23 cellular contexts compared by ENCODE assay signal in the genomic region with DNA sequence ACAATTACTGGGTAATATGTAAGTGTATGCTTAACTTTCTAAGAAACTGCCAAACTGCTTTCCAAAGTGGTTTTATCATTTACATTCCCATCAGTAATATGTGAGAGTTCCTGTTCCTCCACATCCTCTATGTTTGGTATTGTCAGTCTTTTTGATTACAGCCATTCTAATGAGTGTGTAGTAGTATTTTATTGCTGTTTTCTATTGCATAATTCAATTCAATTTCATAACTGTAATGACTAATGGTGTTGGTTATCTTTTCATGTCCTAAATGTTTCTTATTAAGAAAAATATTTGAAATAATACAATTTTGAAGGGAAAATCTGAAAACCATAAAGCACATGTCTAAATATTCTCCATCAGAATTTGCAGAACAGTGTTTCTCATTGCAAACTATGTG.
DNase-seq lines count a peak whose midpoint lies in the region; ATAC-seq and TF ChIP-seq lines count a peak whose summit lies in the region.
"Had no signal": no experiment of that assay in that cellular context is flagged by ENCODE, and none has a peak within 500 bp of the region (broad histone marks: within the 10 kb centered on the region; RNA-seq: fewer than 3 reads in every experiment).

No MANE protein-coding gene starts in this region.

- dilution Hi-C loops in mammary epithelial cell (cut with HindIII; ENCODE audit: low sequenced_read_pairs): no loop called here

- H3K4me1 Mint-ChIP-seq in activated CD8-positive, alpha-beta T cell treated with anti-CD3 and anti-CD28 coated beads for 36 hours (ENCODE audit: low read depth): peaks cover 80% of the 10 kb centered on the region
- H3K4me1 Mint-ChIP-seq in activated CD8-positive, alpha-beta T cell treated with anti-CD3 and anti-CD28 coated beads, Interleukin-2, amount 10 ng/mL, durations not matched to agents 7 days and 5 days (ENCODE audit: low read depth): peaks cover 90% of the 10 kb centered on the region
- peaks cover 98% of the 10 kb centered on the region for H3K4me1 Mint-ChIP-seq in activated T-helper 1 cell treated with anti-CD3 and anti-CD28 coated beads, Interleukin-12 subunit alpha, Interleukin-12 subunit beta, Interleukin-2, Interleukin-4 antibody, amounts not matched to agents 30 ng/mL and 10 ng/mL and 1 ng/mL, durations not matched to agents 14 hours and 24 hours and 36 hours (ENCODE audit: low read depth)

- no peaks in the 10 kb centered on the region for H4K20me1 ChIP-seq in KMS-11 (ENCODE audit: insufficient read depth)
- no peaks in the 10 kb centered on the region for H4K20me1 ChIP-seq in mammary epithelial cell (ENCODE audit: insufficient read depth, low read length)

- no peak for ATAC-seq in activated CD8-positive, alpha-beta T cell treated with anti-CD3 and anti-CD28 coated beads for 36 hours
- ATAC-seq in activated CD8-positive, alpha-beta T cell treated with anti-CD3 and anti-CD28 coated beads, Interleukin-2, amount 10 ng/mL, durations not matched to agents 7 days and 5 days: no peak
- no peak for ATAC-seq in Right ventricle myocardium superior (ENCODE audit: poor library complexity)
- ATAC-seq: Panc1 had no signal

- H3K27me3 ChIP-seq in KMS-11 (ENCODE audit: insufficient read depth, low read depth) (no peaks in the 10 kb centered on the region), mammary epithelial cell (ENCODE audit: insufficient read depth, low read length) (no peaks in the 10 kb centered on the region)
- H3K27me3 ChIP-seq: MG63 had no signal

- BruUV-seq in mammary epithelial cell (replicated peaks; lab: Mats Ljungman, UMichigan): no TSS peak

- H3K36me3 Mint-ChIP-seq in activated CD8-positive, alpha-beta T cell treated with anti-CD3 and anti-CD28 coated beads for 36 hours (ENCODE audit: low read depth): no peaks in the 10 kb centered on the region
- H3K36me3 Mint-ChIP-seq in activated CD8-positive, alpha-beta T cell treated with anti-CD3 and anti-CD28 coated beads, Interleukin-2, amount 10 ng/mL, durations not matched to agents 7 days and 5 days (ENCODE audit: low read depth): no peaks in the 10 kb centered on the region
- peaks cover 7% of the 10 kb centered on the region for H3K36me3 Mint-ChIP-seq in activated T-helper 1 cell treated with anti-CD3 and anti-CD28 coated beads, Interleukin-12 subunit alpha, Interleukin-12 subunit beta, Interleukin-2, Interleukin-4 antibody, amounts not matched to agents 30 ng/mL and 10 ng/mL and 1 ng/mL, durations not matched to agents 14 hours and 24 hours and 36 hours (ENCODE audit: low read depth)

- H3K4me3 Mint-ChIP-seq in activated CD8-positive, alpha-beta T cell treated with anti-CD3 and anti-CD28 coated beads for 36 hours: no peak overlapping the region
- H3K4me3 Mint-ChIP-seq in activated CD8-positive, alpha-beta T cell treated with anti-CD3 and anti-CD28 coated beads, Interleukin-2, amount 10 ng/mL, durations not matched to agents 7 days and 5 days: no peak overlapping the region
- no peak overlapping the region for H3K4me3 Mint-ChIP-seq in activated T-helper 1 cell treated with anti-CD3 and anti-CD28 coated beads, Interleukin-12 subunit alpha, Interleukin-12 subunit beta, Interleukin-2, Interleukin-4 antibody, amounts not matched to agents 30 ng/mL and 10 ng/mL and 1 ng/mL, durations not matched to agents 14 hours and 24 hours and 36 hours
- H3K4me3 Mint-ChIP-seq: CD4-positive, alpha-beta T cell; H9 had no signal

- in situ Hi-C loops in mammary epithelial cell (cut with MboI; ENCODE audit: low sequenced_read_pairs in 2 of 2): no loop called here

- no peaks in the 10 kb centered on the region for H3K79me2 ChIP-seq in KMS-11 (ENCODE audit: insufficient read depth, low read depth)
- no peaks in the 10 kb centered on the region for H3K79me2 ChIP-seq in mammary epithelial cell (ENCODE audit: insufficient read depth, low read length)

- no peak overlapping the region for H3K4me3 ChIP-seq in KMS-11 (IDR thresholded peaks at IDR 0.05; ENCODE audit: insufficient read depth, low read depth, low read length)
- H3K4me3 ChIP-seq in mammary epithelial cell (replicated peaks in 1 of 3; ENCODE audit: insufficient read depth in 1 of 3, low read depth in 2 of 3, low read length in 3 of 3): no peak overlapping the region
- H3K4me3 ChIP-seq: MG63 had no signal

- H3K4me2 ChIP-seq in KMS-11 (peak overlapping the region; percentile 36; the same call in 1 of the 2 replicates), mammary epithelial cell (ENCODE audit: insufficient read depth, low read depth, low read length) (no peak overlapping the region)

- H3K27ac ChIP-seq in KMS-11: peak overlapping the region; percentile 98; the same call in 1 of the 2 replicates
- no peak overlapping the region for H3K27ac ChIP-seq in mammary epithelial cell (ENCODE audit: insufficient read depth, low read depth, low read length)

- H3K27me3 Mint-ChIP-seq in activated CD8-positive, alpha-beta T cell treated with anti-CD3 and anti-CD28 coated beads for 36 hours: no peaks in the 10 kb centered on the region
- peaks cover 3% of the 10 kb centered on the region for H3K27me3 Mint-ChIP-seq in activated CD8-positive, alpha-beta T cell treated with anti-CD3 and anti-CD28 coated beads, Interleukin-2, amount 10 ng/mL, durations not matched to agents 7 days and 5 days (ENCODE audit: low read depth)
- H3K27me3 Mint-ChIP-seq in activated T-helper 1 cell treated with anti-CD3 and anti-CD28 coated beads, Interleukin-12 subunit alpha, Interleukin-12 subunit beta, Interleukin-2, Interleukin-4 antibody, amounts not matched to agents 30 ng/mL and 10 ng/mL and 1 ng/mL, durations not matched to agents 14 hours and 24 hours and 36 hours (ENCODE audit: insufficient read depth): no peaks in the 10 kb centered on the region
- H3K27me3 Mint-ChIP-seq: CD4-positive, alpha-beta T cell had no signal

- no peaks in the 10 kb centered on the region for H3K9me3 ChIP-seq in mammary epithelial cell (replicated peaks; ENCODE audit: insufficient read depth, low read length)
- H3K9me3 ChIP-seq: Caco-2, MG63 had no signal

- no peak for TF ChIP-seq CTCF in activated CD8-positive, alpha-beta T cell treated with anti-CD3 and anti-CD28 coated beads for 36 hours (IDR thresholded peaks at IDR 0.05)
- TF ChIP-seq CTCF in KMS-11 (conservative IDR thresholded peaks at IDR 0.05; ENCODE audit: low read depth, low read length) (no peak), mammary epithelial cell (conservative IDR thresholded peaks at IDR 0.05 in 1 of 2, IDR thresholded peaks at IDR 0.05 in 1 of 2; ENCODE audit: extremely low read depth in 1 of 2, insufficient read depth in 1 of 2, low read depth in 1 of 2, low read length in 2 of 2) (no peak)

- H2AFZ ChIP-seq in KMS-11 (ENCODE audit: low read depth): peak overlapping the region; percentile 12; the same call in 1 of the 2 replicates
- H2AFZ ChIP-seq in mammary epithelial cell (ENCODE audit: low read depth, low read length): no peak overlapping the region

- CTCF ChIA-PET in activated CD8-positive, alpha-beta T cell treated with anti-CD3 and anti-CD28 coated beads for 36 hours (lab: Charles Lee): interaction anchor here (0.7 to 3.2 kb wide), 5 partner anchors 9 to 527 kb away, joined by 3 to 14 read pairs (median 8); no protein-coding TSS in a partner anchor
- CTCF ChIA-PET in activated CD8-positive, alpha-beta T cell treated with anti-CD3 and anti-CD28 coated beads, Interleukin-2, amount 10 ng/mL, durations not matched to agents 7 days and 5 days (lab: Charles Lee): interaction anchor here (1.6 to 2.5 kb wide), 5 partner anchors 10 to 182 kb away, joined by 4 to 13 read pairs (median 11); no protein-coding TSS in a partner anchor
- CTCF ChIA-PET in mammary epithelial cell (lab: Charles Lee; ENCODE audit: low non-redundant PET): no interaction called here

- H3K4me1 ChIP-seq in KMS-11 (ENCODE audit: low read depth, poor library complexity, severe bottlenecking) (peaks cover 81% of the 10 kb centered on the region), mammary epithelial cell (ENCODE audit: insufficient read depth, low read length) (peaks cover 12% of the 10 kb centered on the region)
- H3K4me1 ChIP-seq: Caco-2 had no signal

- POLR2A ChIA-PET in activated CD8-positive, alpha-beta T cell treated with anti-CD3 and anti-CD28 coated beads for 36 hours (lab: Charles Lee): interaction anchor here (0.6 to 3.2 kb wide), 5 partner anchors 10 to 323 kb away, joined by 3 to 22 read pairs (median 8); partner anchors contain the start of gene BACH2
- POLR2A ChIA-PET in activated CD8-positive, alpha-beta T cell treated with anti-CD3 and anti-CD28 coated beads, Interleukin-2, amount 10 ng/mL, durations not matched to agents 7 days and 5 days (lab: Charles Lee): interaction anchor here (1.7 kb wide), 1 partner anchor 183 kb away, joined by 8 read pairs; no protein-coding TSS in a partner anchor

- no peak for DNase-seq in activated CD8-positive, alpha-beta T cell treated with anti-CD3 and anti-CD28 coated beads for 36 hours
- no peak for DNase-seq in activated CD8-positive, alpha-beta T cell treated with anti-CD3 and anti-CD28 coated beads, Interleukin-2, amount 10 ng/mL, durations not matched to agents 7 days and 5 days
- no peak for DNase-seq in activated T-helper 1 cell treated with anti-CD3 and anti-CD28 coated beads, Interleukin-12 subunit alpha, Interleukin-12 subunit beta, Interleukin-2, Interleukin-4 antibody, amounts not matched to agents 30 ng/mL and 10 ng/mL and 1 ng/mL, durations not matched to agents 14 hours and 24 hours and 36 hours (ENCODE audit: low spot score)
- DNase-seq in mammary epithelial cell: peak; percentile 28
- no peak for DNase-seq in NCI-H146 treated with DMSO at 0.1 percent for 48 hours (lab: John Stamatoyannopoulos, UW; ENCODE audit: unreplicated experiment)
- no peak for DNase-seq in Right ventricle myocardium superior
- DNase-seq in AG08395 (ENCODE audit: low spot score): no peak
- DNase-seq: Caco-2; CD4-positive, alpha-beta T cell; DMS153; GDM1; H9; Karpas-422; NCI-H1048; NCI-H1436; NCI-H2029 treated with DMSO at 0.1 percent for 48 hours; NCI-H2171 treated with DMSO at 0.1 percent for 48 hours; NCI-H446 treated with DMSO at 0.1 percent for 48 hours; NCI-H69; SHP77 had no signal

- peaks cover 3% of the 10 kb centered on the region for H3K9me3 Mint-ChIP-seq in activated CD8-positive, alpha-beta T cell treated with anti-CD3 and anti-CD28 coated beads for 36 hours
- no peaks in the 10 kb centered on the region for H3K9me3 Mint-ChIP-seq in activated CD8-positive, alpha-beta T cell treated with anti-CD3 and anti-CD28 coated beads, Interleukin-2, amount 10 ng/mL, durations not matched to agents 7 days and 5 days (ENCODE audit: insufficient read depth)
- no peaks in the 10 kb centered on the region for H3K9me3 Mint-ChIP-seq in activated T-helper 1 cell treated with anti-CD3 and anti-CD28 coated beads, Interleukin-12 subunit alpha, Interleukin-12 subunit beta, Interleukin-2, Interleukin-4 antibody, amounts not matched to agents 30 ng/mL and 10 ng/mL and 1 ng/mL, durations not matched to agents 14 hours and 24 hours and 36 hours
- H3K9me3 Mint-ChIP-seq: CD4-positive, alpha-beta T cell; H9 had no signal

- intact Hi-C loops in activated CD8-positive, alpha-beta T cell treated with anti-CD3 and anti-CD28 coated beads for 36 hours (cut with micrococcal nuclease): loop anchor here (2.0 kb wide), 2 partner anchors 69 to 183 kb away; no protein-coding TSS in a partner anchor
- intact Hi-C loops in activated T-helper 1 cell treated with anti-CD3 and anti-CD28 coated beads, Interleukin-12 subunit alpha, Interleukin-12 subunit beta, Interleukin-2, Interleukin-4 antibody, amounts not matched to agents 30 ng/mL and 10 ng/mL and 1 ng/mL, durations not matched to agents 14 hours and 24 hours and 36 hours (cut with micrococcal nuclease): loop anchor here (2.0 kb wide), 1 partner anchor 323 kb away; no protein-coding TSS in a partner anchor
- intact Hi-C loops in mammary epithelial cell (cut with micrococcal nuclease): no loop called here
- intact Hi-C loops in Right ventricle myocardium superior (cut with DNase I): no loop called here

- peak overlapping the region; percentile 92 for H3K27ac Mint-ChIP-seq in activated CD8-positive, alpha-beta T cell treated with anti-CD3 and anti-CD28 coated beads for 36 hours
- no peak overlapping the region for H3K27ac Mint-ChIP-seq in activated CD8-positive, alpha-beta T cell treated with anti-CD3 and anti-CD28 coated beads, Interleukin-2, amount 10 ng/mL, durations not matched to agents 7 days and 5 days
- H3K27ac Mint-ChIP-seq in activated T-helper 1 cell treated with anti-CD3 and anti-CD28 coated beads, Interleukin-12 subunit alpha, Interleukin-12 subunit beta, Interleukin-2, Interleukin-4 antibody, amounts not matched to agents 30 ng/mL and 10 ng/mL and 1 ng/mL, durations not matched to agents 14 hours and 24 hours and 36 hours: peak overlapping the region; percentile 92
- H3K27ac Mint-ChIP-seq: CD4-positive, alpha-beta T cell; H9 had no signal

- H3K9ac ChIP-seq in KMS-11: no peak overlapping the region
- no peak overlapping the region for H3K9ac ChIP-seq in mammary epithelial cell (ENCODE audit: insufficient read depth, low read length)

- no peaks in the 10 kb centered on the region for H3K36me3 ChIP-seq in KMS-11 (ENCODE audit: insufficient read depth)
- H3K36me3 ChIP-seq in mammary epithelial cell (ENCODE audit: insufficient read depth, low read length): no peaks in the 10 kb centered on the region
- H3K36me3 ChIP-seq: MG63 had no signal

Comparison
In these comparisons a context has a peak if more than half of its experiments do, and no peak if none do; other contexts are left out.
1. intact Hi-C loops: an anchor here in activated CD8-positive, alpha-beta T cell treated with anti-CD3 and anti-CD28 coated beads for 36 hours (2.0 kb wide) and activated T-helper 1 cell treated with anti-CD3 and anti-CD28 coated beads, Interleukin-12 subunit alpha, Interleukin-12 subunit beta, Interleukin-2, Interleukin-4 antibody, amounts not matched to agents 30 ng/mL and 10 ng/mL and 1 ng/mL, durations not matched to agents 14 hours and 24 hours and 36 hours (2.0 kb wide); none called in mammary epithelial cell and Right ventricle myocardium superior.